8 cellular contexts compared by ENCODE assay signal in the genomic region with DNA sequence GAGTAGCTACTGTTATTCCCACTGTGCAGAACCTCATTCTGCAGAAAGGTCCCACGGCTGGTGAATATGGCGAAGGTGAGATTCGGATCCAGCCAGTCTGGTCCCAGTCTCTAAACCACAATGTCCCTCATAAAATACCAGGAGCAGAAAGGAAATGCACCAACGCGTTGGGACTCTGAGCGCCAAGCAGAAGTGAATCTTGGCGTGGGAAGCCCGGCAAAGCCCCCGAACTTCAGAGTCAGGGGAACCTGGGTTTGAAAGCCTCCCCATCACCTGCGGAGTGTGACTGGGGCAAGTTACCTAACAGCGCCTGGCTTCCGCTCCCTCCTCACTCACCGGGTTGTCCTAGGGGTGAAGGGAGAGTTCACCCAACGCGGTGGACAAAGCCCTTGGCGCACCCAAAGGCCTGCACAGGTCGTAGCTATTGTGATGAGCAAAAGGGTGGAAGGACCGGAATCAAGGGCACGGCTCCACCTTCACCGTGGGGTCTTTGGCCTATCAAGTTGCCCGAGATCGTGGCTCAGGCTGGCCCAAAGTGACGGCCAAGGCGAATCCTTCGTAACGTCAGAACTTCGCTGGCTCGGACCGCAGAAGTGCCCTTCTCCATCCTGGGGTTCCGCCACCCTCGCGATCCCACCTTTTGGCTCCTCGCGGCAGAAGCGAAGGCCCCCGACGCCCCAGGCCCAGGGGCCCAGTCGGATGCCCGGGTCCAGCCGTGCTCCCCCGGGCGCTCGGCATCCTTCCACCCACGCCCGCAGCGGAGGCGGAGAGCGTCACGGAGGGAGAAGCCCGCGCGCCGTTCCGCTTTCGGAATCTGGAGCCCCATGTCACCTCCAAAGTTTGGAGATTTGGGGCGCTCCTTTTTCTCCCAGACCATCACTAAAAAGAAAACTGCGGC. TPM values are rescaled to one million over a fixed set of nuclear protein-coding genes. Genes with fewer than 3 reads are reported as not detected.
DNase-seq lines count a peak whose midpoint lies in the region; ATAC-seq and TF ChIP-seq lines count a peak whose summit lies in the region.

No MANE protein-coding gene starts in this region.

- no peak for TF ChIP-seq POLR2A in upper lobe of left lung (IDR thresholded peaks at IDR 0.05)

- peaks cover 0 to 16% (median 2%) of the 10 kb centered on the region in 3 donors for H3K36me3 Mint-ChIP-seq in CD8-positive, alpha-beta memory T cell

- peaks cover 0 to 6% of the 10 kb centered on the region in 2 donors for H3K27me3 Mint-ChIP-seq in CD8-positive, alpha-beta memory T cell

- no peaks in the 10 kb centered on the region for H3K27me3 ChIP-seq in CD8-positive, alpha-beta memory T cell (ENCODE audit: insufficient read depth, low read length, poor library complexity, severe bottlenecking)
- H3K27me3 ChIP-seq in upper lobe of left lung = no peaks in the 10 kb centered on the region

- H3K4me3 ChIP-seq in CD8-positive, alpha-beta memory T cell (ENCODE audit: low read length) = peak overlapping the region; percentile 76
- H3K4me3 ChIP-seq in epithelial cell of proximal tubule (ENCODE audit: low read depth, low read length) (peak overlapping the region; percentile 68), upper lobe of left lung (peak overlapping the region; percentile 63 to 87 (median 66))

- ATAC-seq in HG02973 (IDR thresholded peaks at IDR 0.05; ENCODE audit: unreplicated experiment) = peak; percentile 11
- ATAC-seq in omental fat pad (ENCODE audit: low FRiP score) = peak; percentile 19
- ATAC-seq in upper lobe of left lung (ENCODE audit: low FRiP score in 2 of 2) = peak in 1 of 2 donors; percentile 62

- H3K9me3 ChIP-seq in CD8-positive, alpha-beta memory T cell (ENCODE audit: low read length) = no peaks in the 10 kb centered on the region
- H3K9me3 ChIP-seq in upper lobe of left lung = no peaks in the 10 kb centered on the region

- DNase-seq in CD8-positive, alpha-beta memory T cell = peak; percentile 18 to 67 (median 48)
- DNase-seq in activated CD4-positive, alpha-beta T cell treated with anti-CD3 and anti-CD28 coated beads, Interleukin-2, amount 50 U/mL, for 48 hours = peak; percentile 71 to 75
- DNase-seq in epithelial cell of proximal tubule (ENCODE audit: low read depth) = no peak
- no peak for DNase-seq in omental fat pad (ENCODE audit: low spot score)
- DNase-seq in upper lobe of left lung = peak in 1 of 2 donors; percentile 90
- no peak for DNase-seq in COLO668 (lab: John Stamatoyannopoulos, UW; ENCODE audit: unreplicated experiment)
- no peak for DNase-seq in NCI-H345 treated with DMSO at 0.1 percent for 48 hours (lab: John Stamatoyannopoulos, UW; ENCODE audit: unreplicated experiment)

- 32 to 36% methylated on average over 28 to 47 of the region's 57 CpGs for WGBS in upper lobe of left lung, 2 donors

- H3K9me3 Mint-ChIP-seq in CD8-positive, alpha-beta memory T cell = no peaks in the 10 kb centered on the region

- H3K27ac ChIP-seq in CD8-positive, alpha-beta memory T cell (ENCODE audit: low read depth, low read length) = peak overlapping the region; percentile 57
- peak overlapping the region in 3 of 4 donors; percentile 43 to 78 (median 71) for H3K27ac ChIP-seq in upper lobe of left lung

- TF ChIP-seq EP300 in upper lobe of left lung (IDR thresholded peaks at IDR 0.05) = no peak

- peak overlapping the region; percentile 82 to 95 (median 91) for H3K4me3 Mint-ChIP-seq in CD8-positive, alpha-beta memory T cell

- H3K4me1 ChIP-seq in CD8-positive, alpha-beta memory T cell (ENCODE audit: insufficient read depth, low read length) = peaks cover 44% of the 10 kb centered on the region
- peaks cover 10 to 28% (median 26%) of the 10 kb centered on the region in 4 donors for H3K4me1 ChIP-seq in upper lobe of left lung

- CTCF ChIA-PET in CD8-positive, alpha-beta memory T cell (lab: Charles Lee) = interaction anchor here (0.9 to 10.9 kb wide), 25 partner anchors 8 to 338 kb away, joined by 3 to 83 read pairs (median 7); a partner anchor contains a TSS

- no peak for TF ChIP-seq CTCF in epithelial cell of proximal tubule (conservative IDR thresholded peaks at IDR 0.05; ENCODE audit: low read depth, low read length)
- TF ChIP-seq CTCF in omental fat pad (IDR thresholded peaks at IDR 0.05) = no peak
- TF ChIP-seq CTCF in upper lobe of left lung (IDR thresholded peaks at IDR 0.05) = no peak

- H3K27ac Mint-ChIP-seq in CD8-positive, alpha-beta memory T cell = peak overlapping the region; percentile 63 to 93 (median 83)

- POLR2A ChIA-PET in CD8-positive, alpha-beta memory T cell (lab: Charles Lee) = interaction anchor here (0.5 to 5.1 kb wide), 12 partner anchors 24 to 488 kb away, joined by 3 to 24 read pairs (median 6); a partner anchor contains a TSS

- no peaks in the 10 kb centered on the region for H3K36me3 ChIP-seq in CD8-positive, alpha-beta memory T cell (ENCODE audit: insufficient read depth, low read length)
- no peaks in the 10 kb centered on the region for H3K36me3 ChIP-seq in upper lobe of left lung

- H3K4me1 Mint-ChIP-seq in CD8-positive, alpha-beta memory T cell = peaks cover 43 to 61% (median 50%) of the 10 kb centered on the region in 3 donors

RNA-seq across cellular contexts. Expression of a gene that starts 0.8 kb away (rescaled TPM):
- 100 to 1,000 TPM; 127 to 130 TPM for total RNA-seq in CD8-positive, alpha-beta memory T cell
- 182 TPM for polyA plus RNA-seq in CD8-positive, alpha-beta memory T cell
- total RNA-seq in epithelial cell of proximal tubule (85.9 and 95.1 TPM in 2 replicates), omental fat pad (10 to 100 TPM; 12.3 to 40.2 (median 18.7) TPM), upper lobe of left lung (10 to 100 TPM; 11.7 to 39.3 (median 26.5) TPM)

RNA-seq across cellular contexts. Expression of a gene that starts 55.1 kb away (rescaled TPM):
- 100 to 1,000 TPM; 201 to 207 TPM for total RNA-seq in CD8-positive, alpha-beta memory T cell
- polyA plus RNA-seq in CD8-positive, alpha-beta memory T cell = 15.0 TPM
- total RNA-seq in epithelial cell of proximal tubule (43.8 and 50.5 TPM in 2 replicates), omental fat pad (10 to 100 TPM; 62.0 to 90.8 (median 65.9) TPM), upper lobe of left lung (100 to 1,000 TPM in 2 of 6 donors, 10 to 100 TPM in 4; 53.3 to 112 (median 87.9) TPM)

Comparison
In these comparisons a context has a peak if more than half of its experiments do, and no peak if none do; other contexts are left out.
1. DNase-seq: peak in CD8-positive, alpha-beta memory T cell (5 of 5) and activated CD4-positive, alpha-beta T cell treated with anti-CD3 and anti-CD28 coated beads, Interleukin-2, amount 50 U/mL, for 48 hours (2 of 2); none in epithelial cell of proximal tubule (single experiment), omental fat pad (single experiment), COLO668 (single experiment) and NCI-H345 treated with DMSO at 0.1 percent for 48 hours (single experiment).
2. Peak in every context shown above with its lines, with median percentiles within 50 percentile points of each other: H3K4me3 ChIP-seq.